25 cellular contexts compared by ENCODE assay signal in genomic region chr1:56754713-56755505, GRCh38.
"Had no signal": no experiment of that assay in that cellular context is flagged by ENCODE, and none has a peak within 500 bp of the region (broad histone marks: within the 10 kb centered on the region; RNA-seq: fewer than 3 reads in every experiment).

No MANE protein-coding gene starts in this region.

- H3K27me3 ChIP-seq: breast epithelium, esophagus muscularis mucosa, foreskin keratinocyte, pancreas, stomach, thyroid gland, upper lobe of left lung, vagina had no signal

- H3K4me1 ChIP-seq: breast epithelium, esophagus muscularis mucosa, foreskin keratinocyte, pancreas, prostate gland, stomach, upper lobe of left lung, vagina had no signal

- H3K36me3 ChIP-seq: breast epithelium, esophagus muscularis mucosa, pancreas, prostate gland, stomach, thyroid gland, upper lobe of left lung, vagina had no signal

- H3K4me3 ChIP-seq: breast epithelium, esophagus muscularis mucosa, pancreas, prostate gland, stomach, thyroid gland, upper lobe of left lung, vagina had no signal

- ATAC-seq: activated CD4-positive, alpha-beta T cell treated with anti-CD3 and anti-CD28 coated beads for 36 hours; activated CD8-positive, alpha-beta memory T cell treated with anti-CD3 and anti-CD28 coated beads, Interleukin-2, amount 10 ng/mL, durations not matched to agents 7 days and 5 days; activated CD8-positive, alpha-beta T cell treated with anti-CD3 and anti-CD28 coated beads, Interleukin-2, amount 10 ng/mL, durations not matched to agents 7 days and 5 days; activated naive CD4-positive, alpha-beta T cell treated with anti-CD3 and anti-CD28 coated beads, Interleukin-2, amount 50 U/mL, for 72 hours; activated T-cell treated with anti-CD3 and anti-CD28 coated beads, Interleukin-2, amount 50 U/mL, for 72 hours; foreskin keratinocyte; left cardiac atrium; naive thymus-derived CD4-positive, alpha-beta T cell; pancreas; stimulated activated naive B cell treated with anti-CD40 and anti-IgM and Interleukin-4, amounts not matched to agents 10 μg/mL and 1 μg/mL and 100 μg/mL, for 72 hours had no signal

- DNase-seq: activated CD4-positive, alpha-beta T cell treated with anti-CD3 and anti-CD28 coated beads for 36 hours; activated CD4-positive, CD25-positive, alpha-beta regulatory T cell; activated CD8-positive, alpha-beta memory T cell treated with anti-CD3 and anti-CD28 coated beads, Interleukin-2, amount 10 ng/mL, durations not matched to agents 7 days and 5 days; activated CD8-positive, alpha-beta T cell treated with anti-CD3 and anti-CD28 coated beads, Interleukin-2, amount 10 ng/mL, durations not matched to agents 7 days and 5 days; activated naive CD4-positive, alpha-beta T cell; activated T-cell treated with anti-CD3 and anti-CD28 coated beads, Interleukin-2, amount 50 U/mL, for 72 hours; central memory CD4-positive, alpha-beta T cell; effector CD4-positive, alpha-beta T cell; islet precursor cell; left cardiac atrium; naive thymus-derived CD4-positive, alpha-beta T cell; nucleus accumbens; pancreas; stimulated activated CD4-positive, alpha-beta T cell treated with anti-CD3 and anti-CD28 coated beads, Interleukin-15, amount 100 ng/mL, for 24 hours; stimulated activated CD4-positive, alpha-beta T cell treated with anti-CD3 and anti-CD28 coated beads, Interleukin-2, amount 100 ng/mL, for 24 hours; stimulated activated naive B cell treated with anti-CD40 and anti-IgM and Interleukin-4, amounts not matched to agents 10 μg/mL and 1 μg/mL and 100 μg/mL, for 72 hours; stomach; thyroid gland; upper lobe of left lung had no signal

- H3K27ac ChIP-seq: breast epithelium, esophagus muscularis mucosa, foreskin keratinocyte, pancreas, prostate gland, stomach, thyroid gland, upper lobe of left lung, vagina had no signal

- H3K9me3 ChIP-seq: esophagus muscularis mucosa, pancreas, prostate gland, stomach, thyroid gland, upper lobe of left lung, vagina had no signal
